ENCODE assay signal across 12 cellular contexts in the genomic region with DNA sequence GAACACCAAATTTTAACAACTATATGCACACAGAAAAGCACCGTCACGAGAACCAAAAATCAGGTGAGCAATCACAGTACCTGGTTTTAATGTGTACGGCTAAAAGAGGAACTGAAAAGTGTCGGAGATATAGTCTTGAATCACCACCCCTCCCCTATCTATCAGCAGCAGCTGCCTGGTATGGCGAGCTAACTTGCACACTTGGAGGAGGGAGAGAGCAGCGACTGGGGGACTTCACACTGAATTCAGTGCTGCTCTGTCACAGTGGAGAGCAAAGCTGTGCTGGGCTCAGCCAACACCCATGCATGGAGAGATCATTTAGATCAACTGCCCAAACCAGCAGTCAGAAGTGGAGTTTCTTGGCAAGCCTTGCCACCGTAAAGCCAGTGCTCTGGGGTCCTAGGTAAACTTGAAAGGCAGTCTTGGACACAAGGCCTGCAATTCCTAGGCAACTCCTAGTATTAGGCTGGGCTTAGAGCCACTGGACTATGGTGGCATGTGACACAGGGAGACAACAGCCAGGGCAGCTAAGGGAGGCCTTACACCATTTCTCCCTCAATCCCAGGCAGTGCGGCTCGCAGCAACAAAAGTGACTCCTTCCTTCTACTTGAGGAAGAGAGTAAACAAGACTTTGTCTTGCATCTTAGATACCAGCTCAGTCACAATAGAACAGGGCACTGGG.
A peak's percentile ranks its signal among the peaks of the same experiment; 100 is the strongest.
DNase-seq lines count a peak whose midpoint lies in the region; ATAC-seq and TF ChIP-seq lines count a peak whose summit lies in the region.
"Had no signal": no experiment of that assay in that cellular context is flagged by ENCODE, and none has a peak within 500 bp of the region (broad histone marks: within the 10 kb centered on the region; RNA-seq: fewer than 3 reads in every experiment).

No MANE protein-coding gene starts in this region.

- ATAC-seq in GM19452 (IDR thresholded peaks at IDR 0.05; ENCODE audit: unreplicated experiment) (peak; percentile 99), HG03025 (IDR thresholded peaks at IDR 0.05; ENCODE audit: low FRiP score, unreplicated experiment) (peak; percentile 100), T-helper 17 cell (no peak)

- no peak for TF ChIP-seq CTCF in GM13976 (IDR thresholded peaks at IDR 0.05; ENCODE audit: borderline replicate concordance, control extremely low read depth, extremely low read depth, insufficient read depth, missing control alignments)

- no peaks in the 10 kb centered on the region for H3K9me3 ChIP-seq in T-helper 17 cell (ENCODE audit: control insufficient read depth, low read length, poor library complexity, severe bottlenecking)
- H3K9me3 ChIP-seq: vagina had no signal

- peaks cover 21% of the 10 kb centered on the region for H3K36me3 Mint-ChIP-seq in T-helper 17 cell (ENCODE audit: low read depth)

- H3K4me1 Mint-ChIP-seq in T-helper 17 cell = peaks cover 4% of the 10 kb centered on the region

- H3K4me3 Mint-ChIP-seq in T-helper 17 cell = no peak overlapping the region
- H3K4me3 Mint-ChIP-seq: CD4-positive, CD25-positive, alpha-beta regulatory T cell had no signal

- H3K27ac Mint-ChIP-seq in T-helper 17 cell = no peak overlapping the region

- H3K27me3 Mint-ChIP-seq in T-helper 17 cell = no peaks in the 10 kb centered on the region
- H3K27me3 Mint-ChIP-seq: CD4-positive, CD25-positive, alpha-beta regulatory T cell had no signal

- in situ Hi-C loops in GM13976 (cut with MboI; ENCODE audit: low sequenced_read_pairs, unreplicated experiment) = no loop called here

- DNase-seq in GM13976 (ENCODE audit: low spot score) (peak; percentile 63), UCSD-AML1 (lab: John Stamatoyannopoulos, UW; ENCODE audit: unreplicated experiment) (peak; percentile 13), amniotic stem cell (lab: John Stamatoyannopoulos, UW) (no peak), T-helper 17 cell (no peak), islet precursor cell (no peak), SW 1271 (lab: John Stamatoyannopoulos, UW) (no peak)
- DNase-seq: activated CD4-positive, CD25-positive, alpha-beta regulatory T cell treated with anti-CD3 and anti-CD28 coated beads, Interleukin-2, amount 50 U/mL, for 72 hours; CD4-positive, CD25-positive, alpha-beta regulatory T cell; NCI-H526 had no signal

Comparison
In these comparisons a context has a peak if more than half of its experiments do, and no peak if none do; other contexts are left out.
1. DNase-seq: peak in GM13976 (single experiment) and UCSD-AML1 (single experiment); none in amniotic stem cell (single experiment), T-helper 17 cell (0 of 3), islet precursor cell (single experiment) and SW 1271 (0 of 2).